In the genomic region with DNA sequence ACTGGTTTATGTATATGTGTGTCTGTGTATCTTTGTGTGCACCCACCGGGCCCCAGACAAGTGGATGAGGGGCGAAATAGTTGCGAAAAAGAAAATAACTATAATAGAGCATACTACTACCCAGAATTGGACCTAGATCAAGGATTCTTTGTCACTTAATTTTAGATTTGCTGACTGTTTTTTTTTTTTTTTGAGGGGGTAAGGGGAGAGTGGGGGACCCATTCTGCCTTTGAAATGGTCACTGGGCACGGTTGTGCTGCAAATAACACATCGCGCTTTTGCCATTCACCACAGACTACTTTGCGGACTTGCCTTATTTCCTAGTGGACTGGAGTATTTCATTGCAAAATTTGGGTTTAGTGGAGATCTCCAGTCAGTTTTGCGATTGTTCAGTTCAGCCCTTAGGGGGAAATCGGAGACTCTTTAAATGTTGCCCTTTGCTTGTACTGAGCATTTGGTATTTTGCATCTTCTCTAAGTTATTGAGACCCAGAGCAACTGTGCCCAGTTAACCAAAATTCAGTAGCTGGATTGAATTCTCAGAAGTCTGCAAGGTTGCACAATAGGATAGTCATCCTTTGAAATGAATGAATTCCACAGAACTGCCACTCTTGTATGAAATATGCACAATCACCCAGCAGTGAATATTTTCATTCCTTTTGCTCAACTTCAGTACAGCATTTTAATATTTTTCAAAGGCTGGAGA, we compare ENCODE assay signal across 1 cellular context.
A peak's percentile ranks its signal among the peaks of the same experiment; 100 is the strongest.
TF ChIP-seq lines count a peak whose summit lies in the region.

No MANE protein-coding gene starts in this region.

TF ChIP-seq in IMR-90, 13 proteins besides CTCF, POLR2A, EP300 and RAD21 (continued from another document):
- TF ChIP-seq, protein P1, sequence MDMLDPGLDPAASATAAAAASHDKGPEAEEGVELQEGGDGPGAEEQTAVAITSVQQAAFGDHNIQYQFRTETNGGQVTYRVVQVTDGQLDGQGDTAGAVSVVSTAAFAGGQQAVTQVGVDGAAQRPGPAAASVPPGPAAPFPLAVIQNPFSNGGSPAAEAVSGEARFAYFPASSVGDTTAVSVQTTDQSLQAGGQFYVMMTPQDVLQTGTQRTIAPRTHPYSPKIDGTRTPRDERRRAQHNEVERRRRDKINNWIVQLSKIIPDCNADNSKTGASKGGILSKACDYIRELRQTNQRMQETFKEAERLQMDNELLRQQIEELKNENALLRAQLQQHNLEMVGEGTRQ (IDR thresholded peaks at IDR 0.05; ENCODE audit: low read depth, low read length): no peak
- TF ChIP-seq MAFK (IDR thresholded peaks at IDR 0.05; ENCODE audit: low read depth, low read length) (0 out of 2 replicates have a peak, but pooled peaks have one; percentile 27), CHD1 (IDR thresholded peaks at IDR 0.05; ENCODE audit: low read depth, low read length) (no peak), MXI1 (IDR thresholded peaks at IDR 0.05; ENCODE audit: borderline replicate concordance, low read depth, low read length) (no peak), MAZ (IDR thresholded peaks at IDR 0.05; ENCODE audit: borderline replicate concordance, low read depth, low read length) (no peak), SMC3 (IDR thresholded peaks at IDR 0.05; ENCODE audit: low read depth, low read length) (no peak), CEBPB (IDR thresholded peaks at IDR 0.05; ENCODE audit: low read depth, low read length) (peak; percentile 98)
